In the genomic region with DNA sequence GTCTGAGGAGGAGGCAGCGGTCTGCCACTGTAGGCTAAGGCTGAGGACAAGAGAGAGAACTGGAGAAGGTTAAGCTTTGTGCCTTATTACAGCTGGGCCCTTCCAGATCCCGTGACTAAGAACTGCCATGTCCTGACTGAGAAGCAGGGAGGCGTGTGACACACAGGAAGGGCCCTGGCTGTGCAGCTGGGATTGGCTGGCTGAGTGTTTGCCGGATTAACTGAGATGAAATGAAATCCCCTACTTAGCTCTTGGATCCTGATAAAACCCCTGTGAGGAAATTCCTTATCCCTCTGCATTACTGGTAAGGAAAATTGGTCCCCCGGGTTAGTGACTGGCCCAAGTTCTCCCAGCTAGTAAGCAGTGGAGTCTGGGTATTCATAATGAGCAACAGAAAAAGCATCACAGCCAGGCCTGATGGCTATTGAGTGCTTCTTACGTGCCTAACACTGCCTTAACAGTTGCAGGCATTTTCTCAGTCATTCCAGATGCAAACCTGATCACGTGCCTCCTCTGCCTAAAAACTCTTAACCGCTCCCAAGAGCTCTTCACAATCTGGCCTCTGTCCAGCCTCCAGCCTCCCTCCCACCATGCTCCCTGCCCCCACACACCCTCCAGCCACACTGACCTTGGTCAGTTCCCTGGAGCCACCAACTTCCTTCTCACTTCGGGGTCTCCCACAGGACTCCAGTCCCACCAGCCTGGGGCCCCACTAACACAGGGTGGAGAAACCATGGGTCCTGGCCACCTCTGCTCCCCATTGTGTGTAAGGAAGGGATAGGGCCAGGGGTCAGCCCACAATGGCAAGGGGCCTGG, we compare ENCODE assay signal across 8 cellular contexts. TPM values are rescaled to one million over a fixed set of nuclear protein-coding genes. Genes with fewer than 3 reads are reported as not detected.
DNase-seq lines count a peak whose midpoint lies in the region; ATAC-seq lines count a peak whose summit lies in the region.

No MANE protein-coding gene starts in this region.

- DNase-seq in Daoy (ENCODE audit: low read depth) (peak; percentile 79), SHP77 (lab: John Stamatoyannopoulos, UW) (peak; percentile 76), foreskin melanocyte (peak; percentile 81), posterior vena cava (ENCODE audit: low spot score) (peak; percentile 87), NCI-H226 (no peak), T-helper 2 cell (no peak)
- DNase-seq in effector CD4-positive, alpha-beta T cell = no peak

- no peak for ATAC-seq in GM19351 (IDR thresholded peaks at IDR 0.05; ENCODE audit: unreplicated experiment)

- intact Hi-C loops in posterior vena cava (cut with DNase I) = no loop called here

RNA-seq across cellular contexts. Expression of a gene that starts 37.8 kb away (rescaled TPM):
- total RNA-seq in Daoy (2014; rRNA removed; shearing (Covaris generic)) = 9.5 and 12.8 TPM in 2 replicates
- total RNA-seq in posterior vena cava = 10 to 100 TPM; 42.3 to 44.3 TPM

Comparison
In these comparisons a context has a peak if more than half of its experiments do, and no peak if none do; other contexts are left out.
1. DNase-seq: peak in Daoy (single experiment), SHP77 (2 of 2), foreskin melanocyte (single experiment) and posterior vena cava (single experiment); none in NCI-H226 (single experiment), effector CD4-positive, alpha-beta T cell (single experiment) and T-helper 2 cell (0 of 5).